ENCODE assay signal across 24 cellular contexts in genomic region chr14:98207466-98207865, GRCh38.
A peak's percentile ranks its signal among the peaks of the same experiment; 100 is the strongest.
DNase-seq lines count a peak whose midpoint lies in the region; ATAC-seq, FAIRE-seq and TF ChIP-seq lines count a peak whose summit lies in the region.
"Had no signal": no experiment of that assay in that cellular context is flagged by ENCODE, and none has a peak within 500 bp of the region (broad histone marks: within the 10 kb centered on the region; RNA-seq: fewer than 3 reads in every experiment).

No MANE protein-coding gene starts in this region.

- TF ChIP-seq EP300 in GM12878 (IDR thresholded peaks at IDR 0.05; ENCODE audit: borderline replicate concordance in 1 of 2, control insufficient read depth in 1 of 2, low read depth in 2 of 2, low read length in 2 of 2) = no peak

- peaks cover 98% of the 10 kb centered on the region for H3K4me1 Mint-ChIP-seq in activated naive CD8-positive, alpha-beta T cell (ENCODE audit: low read depth)
- H3K4me1 Mint-ChIP-seq in activated naive CD8-positive, alpha-beta T cell treated with anti-CD3 and anti-CD28 coated beads, Interleukin-2, amount 50 U/mL, for 24 hours = peaks cover 91% of the 10 kb centered on the region

- no peaks in the 10 kb centered on the region for H3K27me3 Mint-ChIP-seq in activated naive CD8-positive, alpha-beta T cell
- no peaks in the 10 kb centered on the region for H3K27me3 Mint-ChIP-seq in activated naive CD8-positive, alpha-beta T cell treated with anti-CD3 and anti-CD28 coated beads, Interleukin-2, amount 50 U/mL, for 24 hours

- no peak overlapping the region for H3K27ac ChIP-seq in GM12878 (ENCODE audit: control insufficient read depth, insufficient read depth)
- no peak overlapping the region for H3K27ac ChIP-seq in caudate nucleus (ENCODE audit: low read depth, low read length)
- H3K27ac ChIP-seq: C4-2B, gastrocnemius medialis, pancreas, upper lobe of right lung had no signal

- TF ChIP-seq POLR2A in GM12878 (IDR thresholded peaks at IDR 0.05; ENCODE audit: low read depth, low read length) (no peak), GM18505 (IDR thresholded peaks at IDR 0.05; ENCODE audit: borderline replicate concordance, extremely low read depth, insufficient read depth, insufficient read length) (no peak)

- intact Hi-C loops in GM12878 (cut with micrococcal nuclease; ENCODE audit: unreplicated experiment) = no loop called here

- H3K9me3 ChIP-seq in Loucy (ENCODE audit: insufficient read depth, low read depth, low read length) = no peaks in the 10 kb centered on the region
- no peaks in the 10 kb centered on the region for H3K9me3 ChIP-seq in GM12878 (replicated peaks; ENCODE audit: control insufficient read depth, insufficient read depth, low read length)
- H3K9me3 ChIP-seq: gastrocnemius medialis, mucosa of descending colon, pancreas, upper lobe of right lung had no signal

- H3K9me2 ChIP-seq in Loucy (replicated peaks; ENCODE audit: low read depth, low read length) = no peaks in the 10 kb centered on the region

- BruUV-seq in GM12878 (replicated peaks; lab: Mats Ljungman, UMichigan) = no TSS peak

- no peaks in the 10 kb centered on the region for H3K79me2 ChIP-seq in Loucy (ENCODE audit: insufficient read depth, low read length)
- H3K79me2 ChIP-seq in GM12878 (ENCODE audit: control insufficient read depth, insufficient read depth, low read length) = no peaks in the 10 kb centered on the region

- 34% methylated on average over 8 of the region's 8 CpGs for WGBS in GM12878 (ENCODE audit: insufficient coverage, insufficient replicate concordance, low lambda C conversion rate, missing lambda C conversion rate)

- H3K4me1 ChIP-seq in Loucy (ENCODE audit: insufficient read depth, low read length, poor library complexity, severe bottlenecking) = peaks cover 80% of the 10 kb centered on the region
- peaks cover 7% of the 10 kb centered on the region for H3K4me1 ChIP-seq in GM12878 (ENCODE audit: control insufficient read depth, insufficient read depth, low read length)
- H3K4me1 ChIP-seq: gastrocnemius medialis, pancreas, upper lobe of right lung had no signal

- CTCF ChIA-PET in GM12878 (lab: Yijun Ruan, JAX) = interaction anchor here (0.6 to 4.2 kb wide), 3 partner anchors 11 to 68 kb away, joined by 3 to 33 read pairs (median 3); no protein-coding TSS in a partner anchor

- peak overlapping the region; percentile 65 for H3K9ac ChIP-seq in Loucy (ENCODE audit: low read depth, low read length, poor library complexity, severe bottlenecking)
- H3K9ac ChIP-seq in GM12878 (ENCODE audit: control insufficient read depth, insufficient read depth, low read length) = no peak overlapping the region

- no peak for FAIRE-seq in GM12878 (lab: Jason Lieb, UNC)
- FAIRE-seq: astrocyte, HepG2, pancreas had no signal

- H3K36me3 ChIP-seq in Loucy (ENCODE audit: insufficient read depth, low read length) (no peaks in the 10 kb centered on the region), GM12878 (ENCODE audit: control insufficient read depth in 2 of 2, insufficient read depth in 2 of 2, low read length in 1 of 2) (no peaks in the 10 kb centered on the region)
- H3K36me3 ChIP-seq: gastrocnemius medialis, pancreas, upper lobe of right lung had no signal

- no peak for TF ChIP-seq RAD21 in GM12878 (IDR thresholded peaks at IDR 0.05; ENCODE audit: insufficient read depth, low read depth, low read length)

- H3K4me2 ChIP-seq in Loucy (ENCODE audit: low read depth, low read length, poor library complexity, severe bottlenecking) (no peak overlapping the region), GM12878 (ENCODE audit: control insufficient read depth, insufficient read depth) (no peak overlapping the region)
- H3K4me2 ChIP-seq: smooth muscle cell had no signal

- no peaks in the 10 kb centered on the region for H3K9me3 Mint-ChIP-seq in activated naive CD8-positive, alpha-beta T cell (ENCODE audit: low read depth)
- H3K9me3 Mint-ChIP-seq in activated naive CD8-positive, alpha-beta T cell treated with anti-CD3 and anti-CD28 coated beads, Interleukin-2, amount 50 U/mL, for 24 hours = peaks cover 7% of the 10 kb centered on the region

- H4K20me1 ChIP-seq in Loucy (ENCODE audit: insufficient read depth, low read length, poor library complexity, severe bottlenecking) (no peaks in the 10 kb centered on the region), GM12878 (ENCODE audit: control insufficient read depth, insufficient read depth) (no peaks in the 10 kb centered on the region)

- in situ Hi-C loops in GM12878 (cut with MboI) = no loop called here

- H3K27me3 ChIP-seq in Loucy (ENCODE audit: insufficient read depth, low read length, poor library complexity, severe bottlenecking) (no peaks in the 10 kb centered on the region), GM12878 (replicated peaks in 1 of 2; ENCODE audit: control insufficient read depth in 2 of 2, insufficient read depth in 2 of 2, low read length in 1 of 2) (no peaks in the 10 kb centered on the region)
- H3K27me3 ChIP-seq: gastrocnemius medialis, pancreas, upper lobe of right lung had no signal

- no peaks in the 10 kb centered on the region for H3K36me3 Mint-ChIP-seq in activated naive CD8-positive, alpha-beta T cell
- no peaks in the 10 kb centered on the region for H3K36me3 Mint-ChIP-seq in activated naive CD8-positive, alpha-beta T cell treated with anti-CD3 and anti-CD28 coated beads, Interleukin-2, amount 50 U/mL, for 24 hours (ENCODE audit: low read depth)

- H3K4me3 ChIP-seq in Loucy (ENCODE audit: low read length, poor library complexity, severe bottlenecking) (no peak overlapping the region), GM12878 (no peak overlapping the region)
- H3K4me3 ChIP-seq: gastrocnemius medialis, mucosa of descending colon, pancreas, smooth muscle cell, upper lobe of right lung had no signal

- RAD21 ChIA-PET in GM12878 (lab: Charles Lee; ENCODE audit: unreplicated experiment) = interaction anchor here (1.2 to 22.4 kb wide), 8 partner anchors 9 to 1055 kb away, joined by 3 to 407 read pairs (median 70); no protein-coding TSS in a partner anchor

- DNase-seq in activated naive CD8-positive, alpha-beta T cell treated with anti-CD3 and anti-CD28 coated beads, Interleukin-2, amount 50 U/mL, for 24 hours = no peak
- DNase-seq in GM12878 (ENCODE audit: low read depth, low spot score) (no peak), GDM1 (lab: John Stamatoyannopoulos, UW) (no peak), caudate nucleus (lab: John Stamatoyannopoulos, UW) (no peak)
- DNase-seq: activated CD4-positive, alpha-beta T cell treated with anti-CD3 and anti-CD28 coated beads for 4 hours; activated CD8-positive, alpha-beta memory T cell treated with anti-CD3 and anti-CD28 coated beads, Interleukin-2, amount 50 U/mL, for 48 hours; dermis blood vessel endothelial cell; gastrocnemius medialis; H7; mucosa of descending colon; NCI-H446 treated with DMSO at 0.1 percent for 48 hours; NCI-H82; nephron progenitor cell; pancreas; RPMI8226; stimulated activated CD4-positive, alpha-beta T cell treated with anti-CD3 and anti-CD28 coated beads, Interleukin-1b, Interleukin-23, amount 100 ng/mL, for 48 hours; upper lobe of right lung had no signal

- peak overlapping the region; percentile 25 for H3K4me3 Mint-ChIP-seq in activated naive CD8-positive, alpha-beta T cell
- no peak overlapping the region for H3K4me3 Mint-ChIP-seq in activated naive CD8-positive, alpha-beta T cell treated with anti-CD3 and anti-CD28 coated beads, Interleukin-2, amount 50 U/mL, for 24 hours
- H3K4me3 Mint-ChIP-seq: nephron progenitor cell had no signal

- H2AFZ ChIP-seq in Loucy (ENCODE audit: low read length) (no peak overlapping the region), GM12878 (ENCODE audit: control insufficient read depth, low read depth, low read length) (no peak overlapping the region)

- no peak for TF ChIP-seq CTCF in Loucy (conservative IDR thresholded peaks at IDR 0.05; ENCODE audit: low read length)
- TF ChIP-seq CTCF in GM12878 (IDR thresholded peaks at IDR 0.05 in 2 of 3, conservative IDR thresholded peaks at IDR 0.05 in 1 of 3; ENCODE audit: control insufficient read depth in 2 of 3, extremely low read depth in 1 of 3, insufficient read depth in 1 of 3, low read depth in 3 of 3, low read length in 3 of 3) = no peak

- peak overlapping the region; percentile 98 for H3K27ac Mint-ChIP-seq in activated naive CD8-positive, alpha-beta T cell
- no peak overlapping the region for H3K27ac Mint-ChIP-seq in activated naive CD8-positive, alpha-beta T cell treated with anti-CD3 and anti-CD28 coated beads, Interleukin-2, amount 50 U/mL, for 24 hours
- H3K27ac Mint-ChIP-seq: nephron progenitor cell had no signal

- no peaks in the 10 kb centered on the region for H3F3A ChIP-seq in Loucy (ENCODE audit: low read depth)

- POLR2A ChIA-PET in GM12878 (lab: Charles Lee) = interaction anchor here (1.0 to 5.8 kb wide), 5 partner anchors 8 to 25 kb away, joined by 3 to 46 read pairs (median 4); no protein-coding TSS in a partner anchor

- SMC1A ChIA-PET in GM12878 (lab: Charles Lee; ENCODE audit: uncharacterized antibody, unreplicated experiment) = interaction anchor here (0.6 to 17.5 kb wide), 9 partner anchors 9 to 140 kb away, joined by 3 to 320 read pairs (median 32); no protein-coding TSS in a partner anchor

- no peak for ATAC-seq in activated naive CD8-positive, alpha-beta T cell treated with anti-CD3 and anti-CD28 coated beads, Interleukin-2, amount 50 U/mL, for 24 hours
- ATAC-seq in GM12878 (no peak), GM18505 (IDR thresholded peaks at IDR 0.05; ENCODE audit: unreplicated experiment) (no peak)
- ATAC-seq: gastrocnemius medialis, HepG2, mucosa of descending colon, pancreas, upper lobe of right lung had no signal

TF ChIP-seq in GM12878, 131 proteins besides CTCF, POLR2A, EP300 and RAD21:
- TF ChIP-seq EED (IDR thresholded peaks at IDR 0.05; ENCODE audit: low read depth) = no peak
- TF ChIP-seq ZBED1 (IDR thresholded peaks at IDR 0.05; ENCODE audit: borderline replicate concordance) = 0 out of 2 replicates have a peak, but pooled peaks have one; percentile 2
